ENCODE assay signal across 9 cellular contexts in genomic region chr3:66303556-66303955, GRCh38.
DNase-seq lines count a peak whose midpoint lies in the region; ATAC-seq and TF ChIP-seq lines count a peak whose summit lies in the region.
"Had no signal": no experiment of that assay in that cellular context is flagged by ENCODE, and none has a peak within 500 bp of the region (broad histone marks: within the 10 kb centered on the region; RNA-seq: fewer than 3 reads in every experiment).

No MANE protein-coding gene starts in this region.

- no peak overlapping the region for H3K9ac ChIP-seq in smooth muscle cell (ENCODE audit: low read depth)

- no peaks in the 10 kb centered on the region for H3K27me3 ChIP-seq in smooth muscle cell (ENCODE audit: low read depth)

- no peaks in the 10 kb centered on the region for H3F3A ChIP-seq in smooth muscle cell (ENCODE audit: low read depth)

- no peaks in the 10 kb centered on the region for H3K4me1 ChIP-seq in smooth muscle cell (ENCODE audit: low read depth)

- H3K27me3 Mint-ChIP-seq in activated T-cell treated with anti-CD3 and anti-CD28 coated beads, Interleukin-2, amount 50 U/mL, for 24 hours = no peaks in the 10 kb centered on the region

- peak overlapping the region; percentile 85 for H3K27ac Mint-ChIP-seq in activated T-cell treated with anti-CD3 and anti-CD28 coated beads, Interleukin-2, amount 50 U/mL, for 24 hours

- H3K27ac ChIP-seq in smooth muscle cell (ENCODE audit: low read depth) = no peak overlapping the region

- peak; percentile 56 for DNase-seq in activated T-cell treated with anti-CD3 and anti-CD28 coated beads, Interleukin-2, amount 50 U/mL, for 24 hours
- peak; percentile 19 to 32 (median 23) for DNase-seq in stimulated activated CD4-positive, alpha-beta T cell treated with anti-CD3 and anti-CD28 coated beads, Interleukin-12 subunit alpha, Interleukin-12 subunit beta, amount 100 ng/mL, for 48 hours (ENCODE audit: low read depth in 2 of 3, low spot score in 1 of 3)
- no peak for DNase-seq in dedifferentiated amniotic fluid mesenchymal stem cell (ENCODE audit: extremely low spot score)
- no peak for DNase-seq in NCI-H2081 treated with DMSO at 0.1 percent for 48 hours (lab: John Stamatoyannopoulos, UW)
- no peak for DNase-seq in smooth muscle cell (lab: John Stamatoyannopoulos, UW; ENCODE audit: unreplicated experiment)
- DNase-seq in NCI-H1417 treated with DMSO at 0.1 percent for 48 hours (lab: John Stamatoyannopoulos, UW) = no peak
- DNase-seq: left cardiac atrium had no signal

- WGBS in smooth muscle cell (ENCODE audit: low lambda C conversion rate) = 99% methylated on average over 4 of the region's 4 CpGs

- H4K20me1 ChIP-seq in smooth muscle cell (ENCODE audit: low read depth) = no peaks in the 10 kb centered on the region

- H3K4me3 Mint-ChIP-seq in activated T-cell treated with anti-CD3 and anti-CD28 coated beads, Interleukin-2, amount 50 U/mL, for 24 hours = peak overlapping the region; percentile 41

- H3K4me2 ChIP-seq in smooth muscle cell = no peak overlapping the region

- no peaks in the 10 kb centered on the region for H3K36me3 ChIP-seq in smooth muscle cell (ENCODE audit: low read depth)

- peaks cover 66% of the 10 kb centered on the region for H3K4me1 Mint-ChIP-seq in activated T-cell treated with anti-CD3 and anti-CD28 coated beads, Interleukin-2, amount 50 U/mL, for 24 hours (ENCODE audit: low read depth)

- H3K4me3 ChIP-seq in smooth muscle cell = no peak overlapping the region

- H3K79me2 ChIP-seq in smooth muscle cell (ENCODE audit: low read depth) = no peaks in the 10 kb centered on the region

- peaks cover 7% of the 10 kb centered on the region for H3K9me3 Mint-ChIP-seq in activated T-cell treated with anti-CD3 and anti-CD28 coated beads, Interleukin-2, amount 50 U/mL, for 24 hours

- H3K9me3 ChIP-seq in smooth muscle cell (replicated peaks; ENCODE audit: low read depth) = no peaks in the 10 kb centered on the region

- H2AFZ ChIP-seq in smooth muscle cell (ENCODE audit: low read depth) = no peak overlapping the region

- no peak for TF ChIP-seq CTCF in smooth muscle cell (IDR thresholded peaks at IDR 0.05; ENCODE audit: borderline replicate concordance, insufficient read depth, poor library complexity, severe bottlenecking)

- H3K36me3 Mint-ChIP-seq in activated T-cell treated with anti-CD3 and anti-CD28 coated beads, Interleukin-2, amount 50 U/mL, for 24 hours (ENCODE audit: low read depth) = peaks cover 48% of the 10 kb centered on the region

- ATAC-seq in GM18909 (IDR thresholded peaks at IDR 0.05; ENCODE audit: poor library complexity, unreplicated experiment) (peak; percentile 71), HG03280 (IDR thresholded peaks at IDR 0.05; ENCODE audit: unreplicated experiment) (peak; percentile 50)

Comparison
In these comparisons a context has a peak if more than half of its experiments do, and no peak if none do; other contexts are left out.
1. DNase-seq: peak in activated T-cell treated with anti-CD3 and anti-CD28 coated beads, Interleukin-2, amount 50 U/mL, for 24 hours (single experiment) and stimulated activated CD4-positive, alpha-beta T cell treated with anti-CD3 and anti-CD28 coated beads, Interleukin-12 subunit alpha, Interleukin-12 subunit beta, amount 100 ng/mL, for 48 hours (3 of 3); none in dedifferentiated amniotic fluid mesenchymal stem cell (single experiment), NCI-H2081 treated with DMSO at 0.1 percent for 48 hours (single experiment), smooth muscle cell (single experiment) and NCI-H1417 treated with DMSO at 0.1 percent for 48 hours (single experiment).